ENCODE assay signal across 22 cellular contexts in the genomic region with DNA sequence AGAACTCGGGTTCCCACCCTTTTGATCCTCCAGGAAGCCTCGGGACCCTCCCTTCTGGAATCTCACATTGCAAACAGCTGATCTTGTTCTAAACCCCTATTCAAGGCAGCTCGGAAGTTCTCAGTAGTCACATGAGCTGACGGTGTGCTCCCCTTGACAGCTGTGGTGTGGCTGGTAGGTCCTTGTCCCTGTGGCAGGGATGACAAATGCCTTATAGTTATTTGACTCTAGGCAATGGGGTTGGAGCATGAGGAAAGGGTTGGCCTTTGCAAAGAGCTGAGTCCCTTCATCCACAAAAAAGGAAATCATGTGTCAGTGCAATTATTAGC.
"Had no signal": no experiment of that assay in that cellular context is flagged by ENCODE, and none has a peak within 500 bp of the region (broad histone marks: within the 10 kb centered on the region; RNA-seq: fewer than 3 reads in every experiment).

No MANE protein-coding gene starts in this region.

- H3K27me3 ChIP-seq: cardiac muscle cell, esophagus squamous epithelium, heart right ventricle, ovary, upper lobe of left lung had no signal

- H3K27ac Mint-ChIP-seq: activated CD4-positive, alpha-beta T cell treated with anti-CD3 and anti-CD28 coated beads, Interleukin-2, amount 10 ng/mL, durations not matched to agents 24 days and 14 days; activated CD8-positive, alpha-beta T cell treated with anti-CD3 and anti-CD28 coated beads for 36 hours; activated naive CD8-positive, alpha-beta T cell treated with anti-CD3 and anti-CD28 coated beads for 36 hours; activated T-helper 17 cell treated with anti-CD3 and anti-CD28 coated beads, Interleukin-2, amount 50 U/mL, for 72 hours; immature natural killer cell had no signal

- H3K27ac ChIP-seq: esophagus squamous epithelium, lower lobe of right lung, ovary, psoas muscle, upper lobe of left lung had no signal

- H3K36me3 ChIP-seq: cardiac muscle cell, esophagus squamous epithelium, ovary had no signal

- H3K36me3 Mint-ChIP-seq: activated naive CD8-positive, alpha-beta T cell treated with anti-CD3 and anti-CD28 coated beads for 36 hours had no signal

- H3K9me3 ChIP-seq: esophagus squamous epithelium, heart right ventricle, lower lobe of right lung, ovary, psoas muscle, upper lobe of left lung had no signal

- ATAC-seq: activated CD8-positive, alpha-beta T cell treated with anti-CD3 and anti-CD28 coated beads for 36 hours; activated T-helper 17 cell treated with anti-CD3 and anti-CD28 coated beads, Interleukin-2, amount 50 U/mL, for 72 hours; stimulated activated naive CD8-positive, alpha-beta T cell treated with anti-CD3 and anti-CD28 coated beads, Interleukin-15, amount 100 ng/mL, for 72 hours had no signal

- H3K4me3 Mint-ChIP-seq: activated CD4-positive, alpha-beta T cell treated with anti-CD3 and anti-CD28 coated beads, Interleukin-2, amount 10 ng/mL, durations not matched to agents 24 days and 14 days; activated CD8-positive, alpha-beta T cell treated with anti-CD3 and anti-CD28 coated beads for 36 hours; activated naive CD8-positive, alpha-beta T cell treated with anti-CD3 and anti-CD28 coated beads for 36 hours; activated T-helper 17 cell treated with anti-CD3 and anti-CD28 coated beads, Interleukin-2, amount 50 U/mL, for 72 hours; dendritic cell treated with granulocyte-macrophage colony-stimulating factor and Interleukin-4, amounts not matched to agents 40 ng/mL and 50 ng/mL, for 4 days; immature natural killer cell; stimulated activated naive CD8-positive, alpha-beta T cell treated with anti-CD3 and anti-CD28 coated beads, Interleukin-15, amount 100 ng/mL, for 72 hours had no signal

- DNase-seq: activated CD4-positive, alpha-beta T cell treated with anti-CD3 and anti-CD28 coated beads, Interleukin-2, amount 10 ng/mL, durations not matched to agents 24 days and 14 days; activated CD8-positive, alpha-beta T cell treated with anti-CD3 and anti-CD28 coated beads for 36 hours; activated naive CD4-positive, alpha-beta T cell; activated naive CD8-positive, alpha-beta T cell treated with anti-CD3 and anti-CD28 coated beads for 36 hours; activated T-cell treated with anti-CD3 and anti-CD28 coated beads, Interleukin-2, amount 50 U/mL, for 1 hour; amniotic stem cell; effector CD8-positive, alpha-beta T cell; esophagus squamous epithelium; immature natural killer cell; lower lobe of right lung; ovary; psoas muscle; right cardiac atrium; small intestine; stimulated activated CD4-positive, alpha-beta T cell treated with anti-CD3 and anti-CD28 coated beads, Interleukin-15, amount 100 ng/mL, for 24 hours; stimulated activated CD4-positive, alpha-beta T cell treated with anti-CD3 and anti-CD28 coated beads, Interleukin-2, amount 100 ng/mL, for 48 hours; stimulated activated naive CD8-positive, alpha-beta T cell treated with anti-CD3 and anti-CD28 coated beads, Interleukin-15, amount 100 ng/mL, for 72 hours; upper lobe of left lung had no signal

- H3K27me3 Mint-ChIP-seq: activated CD8-positive, alpha-beta T cell treated with anti-CD3 and anti-CD28 coated beads for 36 hours; activated naive CD8-positive, alpha-beta T cell treated with anti-CD3 and anti-CD28 coated beads for 36 hours; activated T-helper 17 cell treated with anti-CD3 and anti-CD28 coated beads, Interleukin-2, amount 50 U/mL, for 72 hours; stimulated activated naive CD8-positive, alpha-beta T cell treated with anti-CD3 and anti-CD28 coated beads, Interleukin-15, amount 100 ng/mL, for 72 hours had no signal

- H3K9me3 Mint-ChIP-seq: activated CD4-positive, alpha-beta T cell treated with anti-CD3 and anti-CD28 coated beads, Interleukin-2, amount 10 ng/mL, durations not matched to agents 24 days and 14 days; activated CD8-positive, alpha-beta T cell treated with anti-CD3 and anti-CD28 coated beads for 36 hours; activated naive CD8-positive, alpha-beta T cell treated with anti-CD3 and anti-CD28 coated beads for 36 hours; activated T-helper 17 cell treated with anti-CD3 and anti-CD28 coated beads, Interleukin-2, amount 50 U/mL, for 72 hours; dendritic cell treated with granulocyte-macrophage colony-stimulating factor and Interleukin-4, amounts not matched to agents 40 ng/mL and 50 ng/mL, for 4 days; immature natural killer cell; stimulated activated naive CD8-positive, alpha-beta T cell treated with anti-CD3 and anti-CD28 coated beads, Interleukin-15, amount 100 ng/mL, for 72 hours had no signal

- H3K4me3 ChIP-seq: cardiac muscle cell, esophagus squamous epithelium, heart right ventricle, lower lobe of right lung, ovary, psoas muscle, upper lobe of left lung had no signal

- H3K4me1 Mint-ChIP-seq: activated CD4-positive, alpha-beta T cell treated with anti-CD3 and anti-CD28 coated beads, Interleukin-2, amount 10 ng/mL, durations not matched to agents 24 days and 14 days; activated naive CD8-positive, alpha-beta T cell treated with anti-CD3 and anti-CD28 coated beads for 36 hours; activated T-helper 17 cell treated with anti-CD3 and anti-CD28 coated beads, Interleukin-2, amount 50 U/mL, for 72 hours; immature natural killer cell; stimulated activated naive CD8-positive, alpha-beta T cell treated with anti-CD3 and anti-CD28 coated beads, Interleukin-15, amount 100 ng/mL, for 72 hours had no signal
